Comparison of ENCODE assay signal across 8 cellular contexts in genomic region chr15:75720787-75721461, GRCh38. TPM values are rescaled to one million over a fixed set of nuclear protein-coding genes. Genes with fewer than 3 reads are reported as not detected.
DNase-seq lines count a peak whose midpoint lies in the region; ATAC-seq and TF ChIP-seq lines count a peak whose summit lies in the region.

No MANE protein-coding gene starts in this region.

- no peaks in the 10 kb centered on the region for H3K36me3 ChIP-seq in BLaER1 treated with 17β-estradiol and CSF1 and Interleukin-3, amounts not matched to agents 10 nM and 100 nM
- no peaks in the 10 kb centered on the region for H3K36me3 ChIP-seq in H7 (replicated peaks; ENCODE audit: control insufficient read depth, insufficient read depth, low read length)

- TF ChIP-seq CTCF in astrocyte of the cerebellum (IDR thresholded peaks at IDR 0.05; ENCODE audit: low read depth, low read length, missing control alignments) (peak; percentile 37), type B pancreatic cell (conservative IDR thresholded peaks at IDR 0.05) (peak; percentile 40)

- ATAC-seq in memory B cell (ENCODE audit: low read depth) (peak; percentile 40), HG03097 (IDR thresholded peaks at IDR 0.05; ENCODE audit: low FRiP score, unreplicated experiment) (no peak), HG02973 (IDR thresholded peaks at IDR 0.05; ENCODE audit: unreplicated experiment) (no peak)

- H3K27me3 Mint-ChIP-seq in memory B cell (peaks cover 17% of the 10 kb centered on the region), type B pancreatic cell (no peaks in the 10 kb centered on the region)

- H3K36me3 Mint-ChIP-seq in memory B cell (no peaks in the 10 kb centered on the region), type B pancreatic cell (no peaks in the 10 kb centered on the region)

- H3K4me3 Mint-ChIP-seq in memory B cell (no peak overlapping the region), type B pancreatic cell (no peak overlapping the region)

- H3K4me3 ChIP-seq in BLaER1 treated with 17β-estradiol and CSF1 and Interleukin-3, amounts not matched to agents 10 nM and 100 nM: no peak overlapping the region
- H3K4me3 ChIP-seq in H7 (ENCODE audit: insufficient read depth, low read depth, low read length) (no peak overlapping the region), astrocyte of the cerebellum (ENCODE audit: low read depth, low read length) (no peak overlapping the region)

- no peaks in the 10 kb centered on the region for H3K27me3 ChIP-seq in BLaER1 treated with 17β-estradiol and CSF1 and Interleukin-3, amounts not matched to agents 10 nM and 100 nM
- H3K27me3 ChIP-seq in H7 (ENCODE audit: control insufficient read depth, insufficient read depth, low read length): no peaks in the 10 kb centered on the region

- DNase-seq in H7 (peak; percentile 91), NCI-H524 (lab: John Stamatoyannopoulos, UW) (peak; percentile 96 to 98), astrocyte of the cerebellum (ENCODE audit: low read depth) (no peak), memory B cell (ENCODE audit: low spot score in 2 of 2) (no peak), type B pancreatic cell (ENCODE audit: extremely low spot score, unreplicated experiment) (no peak)

- H3K4me1 Mint-ChIP-seq in memory B cell: peaks cover 5% of the 10 kb centered on the region
- H3K4me1 Mint-ChIP-seq in type B pancreatic cell (ENCODE audit: unreplicated experiment): peaks cover 33% of the 10 kb centered on the region

- H3K27ac ChIP-seq in BLaER1 treated with 17β-estradiol and CSF1 and Interleukin-3, amounts not matched to agents 10 nM and 100 nM: peak overlapping the region in 2 of 11 experiments; percentile 15 to 29; a peak in 2 of 22 replicates

- no peaks in the 10 kb centered on the region for H3K9me3 ChIP-seq in BLaER1 treated with 17β-estradiol and CSF1 and Interleukin-3, amounts not matched to agents 10 nM and 100 nM (replicated peaks in 1 of 11)

- H3K9me3 Mint-ChIP-seq in memory B cell (no peaks in the 10 kb centered on the region), type B pancreatic cell (no peaks in the 10 kb centered on the region)

- H3K9ac ChIP-seq in BLaER1 treated with 17β-estradiol and CSF1 and Interleukin-3, amounts not matched to agents 10 nM and 100 nM: peak overlapping the region in 1 of 11 experiments; percentile 1; a peak in 1 of 22 replicates

- H3K27ac Mint-ChIP-seq in memory B cell: peak overlapping the region; percentile 14
- H3K27ac Mint-ChIP-seq in type B pancreatic cell: peak overlapping the region; percentile 75

- peak overlapping the region; percentile 15 to 76 (median 52) for H3K4me2 ChIP-seq in BLaER1 treated with 17β-estradiol and CSF1 and Interleukin-3, amounts not matched to agents 10 nM and 100 nM

- peaks cover 24 to 56% (median 44%) of the 10 kb centered on the region in 10 experiments for H3K4me1 ChIP-seq in BLaER1 treated with 17β-estradiol and CSF1 and Interleukin-3, amounts not matched to agents 10 nM and 100 nM

- no peaks in the 10 kb centered on the region; a peak in 1 of 22 replicates for H4K20me1 ChIP-seq in BLaER1 treated with 17β-estradiol and CSF1 and Interleukin-3, amounts not matched to agents 10 nM and 100 nM

- in situ Hi-C loops in astrocyte of the cerebellum (cut with HindIII; ENCODE audit: low sequenced_read_pairs): no loop called here

RNA-seq across cellular contexts. Expression of gene CSPG4, which starts 8.3 kb away (rescaled TPM):
- total RNA-seq in H7 (2014; rRNA removed; shearing (Covaris generic)): 4.3 and 5.0 TPM in 2 replicates
- 0.19 and 7.3 TPM in 2 replicates for total RNA-seq in type B pancreatic cell (ENCODE audit: low replicate concordance)

Comparison
In these comparisons a context has a peak if more than half of its experiments do, and no peak if none do; other contexts are left out.
1. DNase-seq: peak in H7 (single experiment) and NCI-H524 (2 of 2); none in astrocyte of the cerebellum (single experiment), memory B cell (0 of 2) and type B pancreatic cell (single experiment).